ENCODE assay signal across 7 cellular contexts in genomic region chr1:213249395-213249794, GRCh38.
"Had no signal": no experiment of that assay in that cellular context is flagged by ENCODE, and none has a peak within 500 bp of the region (broad histone marks: within the 10 kb centered on the region; RNA-seq: fewer than 3 reads in every experiment).

No MANE protein-coding gene starts in this region.

- DNase-seq: GDM1, GF-D8 had no signal

- FAIRE-seq: G401.6, GM12878, GM12892, GM18507, GM19239 had no signal

- ATAC-seq: GM12878 had no signal

- H3K4me3 ChIP-seq: GM12878 had no signal
